20 cellular contexts compared by ENCODE assay signal in the genomic region with DNA sequence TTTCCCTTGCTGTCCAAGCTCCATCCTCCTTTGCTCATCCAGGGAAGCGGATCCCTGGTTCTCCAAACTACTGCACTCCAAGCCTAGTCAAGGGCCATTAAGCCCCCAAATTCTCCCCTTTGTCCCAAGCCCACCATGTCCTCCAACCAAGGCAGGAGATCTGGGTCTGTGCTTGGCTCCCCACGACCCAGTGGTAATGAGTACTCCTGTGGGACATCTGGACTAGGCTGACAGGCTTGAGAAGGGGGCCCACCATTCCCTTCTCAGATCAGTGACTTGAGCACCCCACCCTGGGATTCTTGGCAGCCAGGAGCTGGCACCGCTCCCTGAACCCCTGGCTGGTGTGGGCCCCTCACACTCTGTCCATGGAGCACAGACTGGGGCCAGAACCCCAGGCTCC. TPM values are rescaled to one million over a fixed set of nuclear protein-coding genes. Genes with fewer than 3 reads are reported as not detected.
DNase-seq lines count a peak whose midpoint lies in the region; ATAC-seq and TF ChIP-seq lines count a peak whose summit lies in the region.
"Had no signal": no experiment of that assay in that cellular context is flagged by ENCODE, and none has a peak within 500 bp of the region (broad histone marks: within the 10 kb centered on the region; RNA-seq: fewer than 3 reads in every experiment).

No MANE protein-coding gene starts in this region.

- peaks cover 0 to 3% (median 1%) of the 10 kb centered on the region in 3 donors for H3K4me1 Mint-ChIP-seq in CD8-positive, alpha-beta memory T cell

- TF ChIP-seq CTCF in SK-N-SH (IDR thresholded peaks at IDR 0.05), result no peak

- H3K23ac ChIP-seq in neuronal stem cell (ENCODE audit: low read depth, low read length, poor library complexity), result no peak overlapping the region

- peaks cover 5 to 28% of the 10 kb centered on the region in 2 experiments for H3K36me3 ChIP-seq in SK-N-SH (replicated peaks in 1 of 2; ENCODE audit: control insufficient read depth in 1 of 2, insufficient read depth in 2 of 2, low read length in 1 of 2)
- peaks cover 12 to 14% of the 10 kb centered on the region in 2 donors for H3K36me3 ChIP-seq in neuronal stem cell (replicated peaks in 1 of 2; ENCODE audit: control insufficient read depth in 2 of 2, insufficient read depth in 2 of 2, low read length in 2 of 2)
- H3K36me3 ChIP-seq in CD8-positive, alpha-beta memory T cell (ENCODE audit: insufficient read depth, low read length), result peaks cover 5% of the 10 kb centered on the region

- intact Hi-C loops in cardiac septum (cut with DNase I), result loop anchor here (5.0 kb wide), 1 partner anchor 107 kb away; no protein-coding TSS in a partner anchor
- intact Hi-C loops in left ventricle myocardium superior (cut with micrococcal nuclease), result no loop called here

- H3K9ac ChIP-seq in SK-N-SH (no peak overlapping the region), neuronal stem cell (ENCODE audit: low read depth, low read length, poor library complexity) (peak overlapping the region; percentile 60)

- H4K91ac ChIP-seq in neuronal stem cell (ENCODE audit: low read depth, low read length, poor library complexity), result no peak overlapping the region

- H2AFZ ChIP-seq in SK-N-SH (ENCODE audit: low read depth), result no peak overlapping the region
- H2AFZ ChIP-seq in neuronal stem cell (ENCODE audit: low read length), result no peak overlapping the region
- H2AFZ ChIP-seq: PC-9 had no signal

- H3K4me3 ChIP-seq in SK-N-SH (ENCODE audit: low read depth in 2 of 2, low read length in 1 of 2) (no peak overlapping the region), neuronal stem cell (ENCODE audit: low read length in 2 of 2) (no peak overlapping the region)
- H3K4me3 ChIP-seq in CD8-positive, alpha-beta memory T cell (ENCODE audit: low read length), result no peak overlapping the region
- H3K4me3 ChIP-seq: PC-9 had no signal

- H3K27ac ChIP-seq in SK-N-SH (ENCODE audit: low read depth in 2 of 2, low read length in 1 of 2) (no peak overlapping the region), neuronal stem cell (replicated peaks; ENCODE audit: low read length) (no peak overlapping the region)
- H3K27ac ChIP-seq in CD8-positive, alpha-beta memory T cell (ENCODE audit: low read depth, low read length), result no peak overlapping the region
- H3K27ac ChIP-seq: 22Rv1, PC-9 had no signal

- H3K4me1 ChIP-seq in SK-N-SH (ENCODE audit: control insufficient read depth in 1 of 2, insufficient read depth in 2 of 2, low read depth in 1 of 2, low read length in 1 of 2) (no peaks in the 10 kb centered on the region), neuronal stem cell (ENCODE audit: control insufficient read depth in 2 of 2, insufficient read depth in 1 of 2, low read depth in 1 of 2, low read length in 2 of 2) (no peaks in the 10 kb centered on the region)
- no peaks in the 10 kb centered on the region for H3K4me1 ChIP-seq in CD8-positive, alpha-beta memory T cell (ENCODE audit: insufficient read depth, low read length)

- no peak overlapping the region for H2BK120ac ChIP-seq in neuronal stem cell (ENCODE audit: low read depth, low read length)

- no peaks in the 10 kb centered on the region for H3K9me3 ChIP-seq in SK-N-SH
- no peaks in the 10 kb centered on the region for H3K9me3 ChIP-seq in neuronal stem cell (replicated peaks in 1 of 2; ENCODE audit: control insufficient read depth in 2 of 2, insufficient read depth in 1 of 2, low read depth in 1 of 2, low read length in 2 of 2)
- no peaks in the 10 kb centered on the region for H3K9me3 ChIP-seq in CD8-positive, alpha-beta memory T cell (ENCODE audit: low read length)

- H2BK12ac ChIP-seq in neuronal stem cell (ENCODE audit: low read length), result no peak overlapping the region

- H3K9me2 ChIP-seq in SK-N-SH, result no peaks in the 10 kb centered on the region

- no peaks in the 10 kb centered on the region for H3K27me3 Mint-ChIP-seq in CD8-positive, alpha-beta memory T cell

- no peaks in the 10 kb centered on the region for H4K20me1 ChIP-seq in SK-N-SH (ENCODE audit: insufficient read depth)

- peak overlapping the region; percentile 63 for H2AK5ac ChIP-seq in neuronal stem cell (ENCODE audit: low read depth, low read length)

- no peak overlapping the region for H3K27ac Mint-ChIP-seq in CD8-positive, alpha-beta memory T cell

- WGBS in SK-N-SH (ENCODE audit: low lambda C conversion rate), result 41% methylated on average over 2 of the region's 3 CpGs
- no CpG with 5 or more reads among the region's 3 CpGs for WGBS in neuronal stem cell (ENCODE audit: extremely low coverage in 2 of 2, insufficient read length in 2 of 2, insufficient replicate concordance in 1 of 2), 2 donors

- no peak overlapping the region for H3K18ac ChIP-seq in neuronal stem cell (ENCODE audit: low read length)

- TF ChIP-seq RAD21 in SK-N-SH (IDR thresholded peaks at IDR 0.05; ENCODE audit: low read length), result no peak

- no peaks in the 10 kb centered on the region for H3K9me3 Mint-ChIP-seq in CD8-positive, alpha-beta memory T cell

- H3K4me2 ChIP-seq in SK-N-SH (no peak overlapping the region), neuronal stem cell (ENCODE audit: insufficient read depth, low read length, poor library complexity, severe bottlenecking) (no peak overlapping the region)
- H3K4me2 ChIP-seq: PC-9 had no signal

- no peak overlapping the region for H2BK15ac ChIP-seq in neuronal stem cell (ENCODE audit: low read length)

- no peak overlapping the region for H3K4me3 Mint-ChIP-seq in CD8-positive, alpha-beta memory T cell

- no peak overlapping the region for H2BK5ac ChIP-seq in neuronal stem cell (ENCODE audit: low read length)

- CTCF ChIA-PET in SK-N-SH (lab: Yijun Ruan, JAX), result interaction anchor here (0.8 to 5.2 kb wide), 11 partner anchors 10 to 141 kb away, joined by 3 to 88 read pairs (median 5); a partner anchor contains a TSS
- CTCF ChIA-PET in CD8-positive, alpha-beta memory T cell (lab: Charles Lee), result no interaction called here

- H3F3A ChIP-seq in SK-N-SH (replicated peaks; ENCODE audit: insufficient read depth), result no peaks in the 10 kb centered on the region

- TF ChIP-seq EP300 in SK-N-SH (IDR thresholded peaks at IDR 0.05; ENCODE audit: borderline replicate concordance in 1 of 2, low read depth in 1 of 2, low read length in 1 of 2), result no peak

- POLR2A ChIA-PET in SK-N-SH (lab: Yijun Ruan, JAX), result no interaction called here
- POLR2A ChIA-PET in CD8-positive, alpha-beta memory T cell (lab: Charles Lee), result interaction anchor here (0.7 kb wide), 1 partner anchor 111 kb away, joined by 4 read pairs; no protein-coding TSS in a partner anchor

- peak overlapping the region; percentile 84 for H3K4ac ChIP-seq in neuronal stem cell (ENCODE audit: low read length)

- no peaks in the 10 kb centered on the region for H3K79me1 ChIP-seq in neuronal stem cell (ENCODE audit: low read depth, low read length)

- peak overlapping the region; percentile 82 for H3K14ac ChIP-seq in neuronal stem cell (ENCODE audit: low read length)

- DNase-seq in SK-N-SH (peak; percentile 23), cardiac septum (ENCODE audit: low spot score) (peak; percentile 53), left ventricle myocardium superior (no peak), neuronal stem cell (ENCODE audit: low spot score) (no peak), T-helper 9 cell (no peak), germinal center (ENCODE audit: low spot score) (no peak)
- DNase-seq in CD8-positive, alpha-beta memory T cell, result no peak
- DNase-seq: EL, Karpas-422, MV-4-11, NCI-H1105 treated with DMSO at 0.1 percent for 48 hours, NCI-H2029 treated with DMSO at 0.1 percent for 48 hours, NCI-H226, NCI-H510A treated with DMSO at 0.1 percent for 48 hours, NCI-H748 treated with DMSO at 0.1 percent for 48 hours, PC-9, RPMI8226, SHP77 treated with DMSO at 0.1 percent for 48 hours had no signal

- H3K27me3 ChIP-seq in SK-N-SH (ENCODE audit: insufficient read depth) (0 out of 2 replicates have a peak, but pooled peaks cover 14% of the 10 kb centered on the region), neuronal stem cell (ENCODE audit: control insufficient read depth in 3 of 3, insufficient read depth in 3 of 3, low read depth in 1 of 3, low read length in 3 of 3) (peaks cover 0 to 32% (median 5%) of the 10 kb centered on the region in 3 experiments)
- no peaks in the 10 kb centered on the region for H3K27me3 ChIP-seq in CD8-positive, alpha-beta memory T cell (ENCODE audit: insufficient read depth, low read length, poor library complexity, severe bottlenecking)

- ATAC-seq in SK-N-SH treated with all-trans-retinoic acid at 6 μM for 48 hours, result no peak
- no peak for ATAC-seq in left ventricle myocardium superior

- H4K8ac ChIP-seq in neuronal stem cell (ENCODE audit: low read depth, low read length), result no peak overlapping the region

- peaks cover 0 to 36% (median 11%) of the 10 kb centered on the region in 3 donors for H3K36me3 Mint-ChIP-seq in CD8-positive, alpha-beta memory T cell

- H3K79me2 ChIP-seq in SK-N-SH (ENCODE audit: insufficient read depth), result no peaks in the 10 kb centered on the region

RNA-seq across cellular contexts. Expression of a gene that starts 17.1 kb away (rescaled TPM):
- 23.7 and 24.7 TPM in 2 replicates for polyA plus RNA-seq in SK-N-SH (2012; rRNA removed)
- polyA plus RNA-seq in SK-N-SH (2012; cell fraction: cytosol; rRNA removed), result 7.5 and 14.8 TPM in 2 replicates
- polyA plus RNA-seq in SK-N-SH (2012; cell fraction: nucleus; rRNA removed), result 164 and 209 TPM in 2 replicates
- 8.7 TPM for total RNA-seq in cardiac septum
- total RNA-seq in left ventricle myocardium superior, result 4.0 TPM
- polyA plus RNA-seq in neuronal stem cell (2013, experiment 1 of 2), result 5.8 TPM
- 5.3 TPM for polyA plus RNA-seq in neuronal stem cell (2013, experiment 2 of 2)
- total RNA-seq in CD8-positive, alpha-beta memory T cell, result 10 to 100 TPM; 16.9 to 17.5 TPM
- polyA plus RNA-seq in CD8-positive, alpha-beta memory T cell, result 11.0 TPM

RNA-seq across cellular contexts. Expression of a gene that starts 26.9 kb away (rescaled TPM):
- polyA plus RNA-seq in SK-N-SH (2012; rRNA removed), result 133 and 136 TPM in 2 replicates
- polyA plus RNA-seq in SK-N-SH (2012; cell fraction: cytosol; rRNA removed), result 87.3 and 111 TPM in 2 replicates
- polyA plus RNA-seq in SK-N-SH (2012; cell fraction: nucleus; rRNA removed), result 85.4 and 108 TPM in 2 replicates
- total RNA-seq in cardiac septum (55.5 TPM), left ventricle myocardium superior (53.5 TPM)
- polyA plus RNA-seq in neuronal stem cell (2013, experiment 1 of 2), result 80.5 TPM
- polyA plus RNA-seq in neuronal stem cell (2013, experiment 2 of 2), result 84.1 TPM
- 10 to 100 TPM; 67.0 to 67.7 TPM for total RNA-seq in CD8-positive, alpha-beta memory T cell
- polyA plus RNA-seq in CD8-positive, alpha-beta memory T cell, result 59.8 TPM

RNA-seq across cellular contexts. Expression of a gene that starts 27.0 kb away (rescaled TPM):
- polyA plus RNA-seq in SK-N-SH (2012; rRNA removed), result 1.6 and 1.8 TPM in 2 replicates
- polyA plus RNA-seq in SK-N-SH (2012; cell fraction: cytosol; rRNA removed), result 0.86 and 0.89 TPM in 2 replicates
- polyA plus RNA-seq in SK-N-SH (2012; cell fraction: nucleus; rRNA removed), result 4.2 and 4.8 TPM in 2 replicates
- total RNA-seq in cardiac septum (0.27 TPM), left ventricle myocardium superior (not detected)
- 0.17 TPM for polyA plus RNA-seq in neuronal stem cell (2013, experiment 1 of 2)
- 0.32 TPM for polyA plus RNA-seq in neuronal stem cell (2013, experiment 2 of 2)
- under 1 TPM; 0.49 to 0.83 TPM for total RNA-seq in CD8-positive, alpha-beta memory T cell
- 0.28 TPM for polyA plus RNA-seq in CD8-positive, alpha-beta memory T cell

RNA-seq across cellular contexts. Expression of a gene that starts 36.6 kb away (rescaled TPM):
- 135 and 139 TPM in 2 replicates for polyA plus RNA-seq in SK-N-SH (2012; rRNA removed)
- polyA plus RNA-seq in SK-N-SH (2012; cell fraction: cytosol; rRNA removed), result 62.5 and 80.7 TPM in 2 replicates
- polyA plus RNA-seq in SK-N-SH (2012; cell fraction: nucleus; rRNA removed), result 636 and 666 TPM in 2 replicates
- total RNA-seq in cardiac septum (32.1 TPM), left ventricle myocardium superior (33.8 TPM)
- polyA plus RNA-seq in neuronal stem cell (2013, experiment 1 of 2), result 37.2 TPM
- 36.3 TPM for polyA plus RNA-seq in neuronal stem cell (2013, experiment 2 of 2)
- 10 to 100 TPM; 17.3 to 18.0 TPM for total RNA-seq in CD8-positive, alpha-beta memory T cell
- 17.2 TPM for polyA plus RNA-seq in CD8-positive, alpha-beta memory T cell

RNA-seq across cellular contexts. Expression of a gene that starts 46.5 kb away (rescaled TPM):
- 0.03 TPM in 2 replicates for polyA plus RNA-seq in SK-N-SH (2012; rRNA removed)
- polyA plus RNA-seq in SK-N-SH (2012; cell fraction: cytosol; rRNA removed), result 0.03 and 0.05 TPM in 2 replicates
- polyA plus RNA-seq in SK-N-SH (2012; cell fraction: nucleus; rRNA removed), result 0.06 and 0.09 TPM in 2 replicates
- total RNA-seq in cardiac septum (0.08 TPM), left ventricle myocardium superior (0.15 TPM)
- 0.24 TPM for polyA plus RNA-seq in neuronal stem cell (2013, experiment 1 of 2)
- 0.26 TPM for polyA plus RNA-seq in neuronal stem cell (2013, experiment 2 of 2)
- total RNA-seq in CD8-positive, alpha-beta memory T cell, result under 1 TPM; 0.07 to 0.09 TPM
- polyA plus RNA-seq in CD8-positive, alpha-beta memory T cell, result 0.59 TPM

Comparison
In these comparisons a context has a peak if more than half of its experiments do, and no peak if none do; other contexts are left out.
1. DNase-seq: peak in SK-N-SH (single experiment) and cardiac septum (single experiment); none in left ventricle myocardium superior (single experiment), neuronal stem cell (single experiment), T-helper 9 cell (single experiment), CD8-positive, alpha-beta memory T cell (0 of 5) and germinal center (single experiment).